ENCODE assay signal across 15 cellular contexts in the genomic region with DNA sequence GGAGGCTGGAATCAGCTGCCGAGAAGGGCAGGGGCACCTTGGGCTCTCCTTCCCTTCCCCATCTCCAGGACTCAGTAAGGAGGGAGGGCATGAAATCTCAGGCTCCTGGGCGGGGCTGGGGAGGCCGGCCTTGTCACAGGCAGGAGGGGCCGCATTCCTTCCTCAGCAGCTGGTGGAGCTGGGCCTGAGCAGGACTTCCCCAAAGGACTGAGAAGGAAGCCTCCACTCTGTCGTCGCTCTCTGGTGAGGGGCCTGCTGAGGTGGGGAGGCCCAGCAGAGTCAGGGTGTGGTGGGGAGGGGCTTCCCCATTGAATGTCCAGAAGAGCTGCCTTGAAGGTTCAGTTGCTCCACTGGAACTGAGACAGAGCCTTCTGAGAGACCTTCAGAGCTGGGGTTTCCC. TPM values are rescaled to one million over a fixed set of nuclear protein-coding genes. Genes with fewer than 3 reads are reported as not detected.
DNase-seq lines count a peak whose midpoint lies in the region; ATAC-seq and TF ChIP-seq lines count a peak whose summit lies in the region.
"Had no signal": no experiment of that assay in that cellular context is flagged by ENCODE, and none has a peak within 500 bp of the region (broad histone marks: within the 10 kb centered on the region; RNA-seq: fewer than 3 reads in every experiment).

No MANE protein-coding gene starts in this region.

- H2AFZ ChIP-seq in GM23338: peak overlapping the region; percentile 85

- H3K9me3 Mint-ChIP-seq in GM23338 (no peaks in the 10 kb centered on the region), endothelial cell (ENCODE audit: unreplicated experiment) (no peaks in the 10 kb centered on the region), mesothelial cell of epicardium (no peaks in the 10 kb centered on the region)
- H3K9me3 Mint-ChIP-seq: activated CD4-positive, alpha-beta memory T cell treated with anti-CD3 and anti-CD28 coated beads, Interleukin-2, amount 10 ng/mL, durations not matched to agents 7 days and 5 days had no signal

- H3K36me3 ChIP-seq in GM23338 (ENCODE audit: insufficient read depth): no peaks in the 10 kb centered on the region
- H3K36me3 ChIP-seq: SJSA1 had no signal

- peaks cover 15% of the 10 kb centered on the region for H3K4me1 Mint-ChIP-seq in GM23338
- H3K4me1 Mint-ChIP-seq in endothelial cell (ENCODE audit: unreplicated experiment): peaks cover 8% of the 10 kb centered on the region
- H3K4me1 Mint-ChIP-seq in mesothelial cell of epicardium: peaks cover 14% of the 10 kb centered on the region
- H3K4me1 Mint-ChIP-seq: activated CD4-positive, alpha-beta memory T cell treated with anti-CD3 and anti-CD28 coated beads, Interleukin-2, amount 10 ng/mL, durations not matched to agents 7 days and 5 days had no signal

- peak; percentile 81 for DNase-seq in AG08395 (ENCODE audit: low spot score)
- DNase-seq in GM23338 (ENCODE audit: low spot score): peak; percentile 63
- peak; percentile 18 for DNase-seq in endothelial cell (ENCODE audit: low spot score)
- peak in 1 of 2 experiments; percentile 54 for DNase-seq in mesothelial cell of epicardium (ENCODE audit: low spot score in 2 of 2, unreplicated experiment in 2 of 2)
- no peak for DNase-seq in H4 (ENCODE audit: low spot score)
- no peak for DNase-seq in germinal center (ENCODE audit: low spot score)
- DNase-seq: ACHN; activated CD4-positive, alpha-beta memory T cell treated with anti-CD3 and anti-CD28 coated beads, Interleukin-2, amount 10 ng/mL, durations not matched to agents 7 days and 5 days; NCI-H2029; stimulated activated CD4-positive, alpha-beta T cell treated with anti-CD3 and anti-CD28 coated beads, Interleukin-4, amount 100 ng/mL, for 1 hour had no signal

- H3K79me2 ChIP-seq in GM23338 (replicated peaks; ENCODE audit: insufficient read depth): no peaks in the 10 kb centered on the region

- no peaks in the 10 kb centered on the region for H3F3A ChIP-seq in GM23338 (replicated peaks; ENCODE audit: low read depth)

- no peak overlapping the region for H3K27ac ChIP-seq in GM23338 (ENCODE audit: low read depth)
- H3K27ac ChIP-seq: SJSA1 had no signal

- no peaks in the 10 kb centered on the region for H3K4me1 ChIP-seq in GM23338 (ENCODE audit: insufficient read depth)
- H3K4me1 ChIP-seq: SJSA1 had no signal

- no peak for TF ChIP-seq CTCF in GM23338 (conservative IDR thresholded peaks at IDR 0.05; ENCODE audit: low read depth in 2 of 2)
- TF ChIP-seq CTCF in endothelial cell (IDR thresholded peaks at IDR 0.05; ENCODE audit: unreplicated experiment): no peak
- TF ChIP-seq CTCF in mesothelial cell of epicardium (IDR thresholded peaks at IDR 0.05; ENCODE audit: unreplicated experiment): no peak

- no peak overlapping the region; the same call in 1 of the 2 replicates for H3K27ac Mint-ChIP-seq in GM23338
- no peak overlapping the region for H3K27ac Mint-ChIP-seq in endothelial cell (ENCODE audit: unreplicated experiment)
- H3K27ac Mint-ChIP-seq in mesothelial cell of epicardium: peak overlapping the region; percentile 66
- H3K27ac Mint-ChIP-seq: activated CD4-positive, alpha-beta memory T cell treated with anti-CD3 and anti-CD28 coated beads, Interleukin-2, amount 10 ng/mL, durations not matched to agents 7 days and 5 days had no signal

- H3K36me3 Mint-ChIP-seq in GM23338 (ENCODE audit: low read depth) (no peaks in the 10 kb centered on the region), endothelial cell (ENCODE audit: low read depth, unreplicated experiment) (no peaks in the 10 kb centered on the region), mesothelial cell of epicardium (no peaks in the 10 kb centered on the region)

- no peaks in the 10 kb centered on the region; the same call in 1 of the 2 replicates for H3K9me2 ChIP-seq in GM23338 (ENCODE audit: insufficient read depth)

- H3K27me3 Mint-ChIP-seq in GM23338 (ENCODE audit: insufficient read depth, low read depth, poor library complexity) (peaks cover 7% of the 10 kb centered on the region), endothelial cell (ENCODE audit: unreplicated experiment) (no peaks in the 10 kb centered on the region), mesothelial cell of epicardium (ENCODE audit: low read depth) (peaks cover 3% of the 10 kb centered on the region)

- no peaks in the 10 kb centered on the region for H4K20me1 ChIP-seq in GM23338 (replicated peaks; ENCODE audit: insufficient read depth)

- no peaks in the 10 kb centered on the region for H3K27me3 ChIP-seq in GM23338 (ENCODE audit: insufficient read depth)

- H3K4me3 Mint-ChIP-seq in GM23338 (no peak overlapping the region), endothelial cell (ENCODE audit: unreplicated experiment) (no peak overlapping the region), mesothelial cell of epicardium (no peak overlapping the region)
- H3K4me3 Mint-ChIP-seq: activated CD4-positive, alpha-beta memory T cell treated with anti-CD3 and anti-CD28 coated beads, Interleukin-2, amount 10 ng/mL, durations not matched to agents 7 days and 5 days had no signal

- peak; percentile 93 for ATAC-seq in GM23338
- no peak for ATAC-seq in HG02938 (IDR thresholded peaks at IDR 0.05; ENCODE audit: unreplicated experiment)
- ATAC-seq in GM18870 (IDR thresholded peaks at IDR 0.05; ENCODE audit: unreplicated experiment): no peak

- no peak overlapping the region for H3K4me3 ChIP-seq in GM23338
- H3K4me3 ChIP-seq: SJSA1 had no signal

- peak overlapping the region; percentile 36 for H3K4me2 ChIP-seq in GM23338

TF ChIP-seq in GM23338, 12 proteins besides CTCF, POLR2A, EP300 and RAD21:
- TF ChIP-seq EZH2phosphoT487 (IDR thresholded peaks at IDR 0.05; ENCODE audit: unreplicated experiment): no peak
- TF ChIP-seq, protein P1, sequence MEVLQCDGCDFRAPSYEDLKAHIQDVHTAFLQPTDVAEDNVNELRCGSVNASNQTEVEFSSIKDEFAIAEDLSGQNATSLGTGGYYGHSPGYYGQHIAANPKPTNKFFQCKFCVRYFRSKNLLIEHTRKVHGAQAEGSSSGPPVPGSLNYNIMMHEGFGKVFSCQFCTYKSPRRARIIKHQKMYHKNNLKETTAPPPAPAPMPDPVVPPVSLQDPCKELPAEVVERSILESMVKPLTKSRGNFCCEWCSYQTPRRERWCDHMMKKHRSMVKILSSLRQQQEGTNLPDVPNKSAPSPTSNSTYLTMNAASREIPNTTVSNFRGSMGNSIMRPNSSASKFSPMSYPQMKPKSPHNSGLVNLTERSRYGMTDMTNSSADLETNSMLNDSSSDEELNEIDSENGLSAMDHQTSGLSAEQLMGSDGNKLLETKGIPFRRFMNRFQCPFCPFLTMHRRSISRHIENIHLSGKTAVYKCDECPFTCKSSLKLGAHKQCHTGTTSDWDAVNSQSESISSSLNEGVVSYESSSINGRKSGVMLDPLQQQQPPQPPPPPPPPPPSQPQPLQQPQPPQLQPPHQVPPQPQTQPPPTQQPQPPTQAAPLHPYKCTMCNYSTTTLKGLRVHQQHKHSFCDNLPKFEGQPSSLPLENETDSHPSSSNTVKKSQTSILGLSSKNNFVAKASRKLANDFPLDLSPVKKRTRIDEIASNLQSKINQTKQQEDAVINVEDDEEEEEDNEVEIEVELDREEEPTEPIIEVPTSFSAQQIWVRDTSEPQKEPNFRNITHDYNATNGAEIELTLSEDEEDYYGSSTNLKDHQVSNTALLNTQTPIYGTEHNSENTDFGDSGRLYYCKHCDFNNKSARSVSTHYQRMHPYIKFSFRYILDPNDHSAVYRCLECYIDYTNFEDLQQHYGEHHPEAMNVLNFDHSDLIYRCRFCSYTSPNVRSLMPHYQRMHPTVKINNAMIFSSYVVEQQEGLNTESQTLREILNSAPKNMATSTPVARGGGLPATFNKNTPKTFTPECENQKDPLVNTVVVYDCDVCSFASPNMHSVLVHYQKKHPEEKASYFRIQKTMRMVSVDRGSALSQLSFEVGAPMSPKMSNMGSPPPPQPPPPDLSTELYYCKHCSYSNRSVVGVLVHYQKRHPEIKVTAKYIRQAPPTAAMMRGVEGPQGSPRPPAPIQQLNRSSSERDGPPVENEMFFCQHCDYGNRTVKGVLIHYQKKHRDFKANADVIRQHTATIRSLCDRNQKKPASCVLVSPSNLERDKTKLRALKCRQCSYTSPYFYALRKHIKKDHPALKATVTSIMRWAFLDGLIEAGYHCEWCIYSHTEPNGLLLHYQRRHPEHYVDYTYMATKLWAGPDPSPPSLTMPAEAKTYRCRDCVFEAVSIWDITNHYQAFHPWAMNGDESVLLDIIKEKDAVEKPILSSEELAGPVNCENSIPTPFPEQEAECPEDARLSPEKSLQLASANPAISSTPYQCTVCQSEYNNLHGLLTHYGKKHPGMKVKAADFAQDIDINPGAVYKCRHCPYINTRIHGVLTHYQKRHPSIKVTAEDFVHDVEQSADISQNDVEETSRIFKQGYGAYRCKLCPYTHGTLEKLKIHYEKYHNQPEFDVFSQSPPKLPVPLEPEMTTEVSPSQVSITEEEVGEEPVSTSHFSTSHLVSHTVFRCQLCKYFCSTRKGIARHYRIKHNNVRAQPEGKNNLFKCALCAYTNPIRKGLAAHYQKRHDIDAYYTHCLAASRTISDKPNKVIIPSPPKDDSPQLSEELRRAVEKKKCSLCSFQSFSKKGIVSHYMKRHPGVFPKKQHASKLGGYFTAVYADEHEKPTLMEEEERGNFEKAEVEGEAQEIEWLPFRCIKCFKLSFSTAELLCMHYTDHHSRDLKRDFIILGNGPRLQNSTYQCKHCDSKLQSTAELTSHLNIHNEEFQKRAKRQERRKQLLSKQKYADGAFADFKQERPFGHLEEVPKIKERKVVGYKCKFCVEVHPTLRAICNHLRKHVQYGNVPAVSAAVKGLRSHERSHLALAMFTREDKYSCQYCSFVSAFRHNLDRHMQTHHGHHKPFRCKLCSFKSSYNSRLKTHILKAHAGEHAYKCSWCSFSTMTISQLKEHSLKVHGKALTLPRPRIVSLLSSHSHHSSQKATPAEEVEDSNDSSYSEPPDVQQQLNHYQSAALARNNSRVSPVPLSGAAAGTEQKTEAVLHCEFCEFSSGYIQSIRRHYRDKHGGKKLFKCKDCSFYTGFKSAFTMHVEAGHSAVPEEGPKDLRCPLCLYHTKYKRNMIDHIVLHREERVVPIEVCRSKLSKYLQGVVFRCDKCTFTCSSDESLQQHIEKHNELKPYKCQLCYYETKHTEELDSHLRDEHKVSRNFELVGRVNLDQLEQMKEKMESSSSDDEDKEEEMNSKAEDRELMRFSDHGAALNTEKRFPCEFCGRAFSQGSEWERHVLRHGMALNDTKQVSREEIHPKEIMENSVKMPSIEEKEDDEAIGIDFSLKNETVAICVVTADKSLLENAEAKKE (CRISPR knock-in tag; IDR thresholded peaks at IDR 0.05): peak; percentile 49

RNA-seq across cellular contexts. Expression of a gene that starts 10.9 kb away (rescaled TPM):
- not detected in 2 replicates for total RNA-seq in GM23338 (2014; rRNA removed; shearing (Covaris generic))
- not detected in 2 replicates for polyA plus RNA-seq in GM23338 (2016; fragmentation: Nextera tagmentation; extraction: Ambion mirVana)
- total RNA-seq in endothelial cell (ENCODE audit: unreplicated experiment) (not detected), mesothelial cell of epicardium (not detected in 3 replicates)
- not detected in 2 replicates for total RNA-seq in H4 (2014; rRNA removed; shearing (Covaris generic))
- total RNA-seq: activated CD4-positive, alpha-beta memory T cell treated with anti-CD3 and anti-CD28 coated beads, Interleukin-2, amount 10 ng/mL, durations not matched to agents 7 days and 5 days; astrocyte; SJSA1; urinary bladder had no signal
- polyA plus RNA-seq: urinary bladder had no signal

RNA-seq across cellular contexts. Expression of a gene that starts 57.1 kb away (rescaled TPM):
- not detected in 2 replicates for total RNA-seq in GM23338 (2014; rRNA removed; shearing (Covaris generic))
- polyA plus RNA-seq in GM23338 (2016; fragmentation: Nextera tagmentation; extraction: Ambion mirVana): not detected in 2 replicates
- total RNA-seq in endothelial cell (ENCODE audit: unreplicated experiment) (not detected), mesothelial cell of epicardium (0.69 to 1.3 TPM (median 0.95 TPM) in 3 replicates)
- not detected in 2 replicates for total RNA-seq in H4 (2014; rRNA removed; shearing (Covaris generic))
- total RNA-seq: activated CD4-positive, alpha-beta memory T cell treated with anti-CD3 and anti-CD28 coated beads, Interleukin-2, amount 10 ng/mL, durations not matched to agents 7 days and 5 days; astrocyte; SJSA1; urinary bladder had no signal

Comparison
In these comparisons a context has a peak if more than half of its experiments do, and no peak if none do; other contexts are left out.
1. DNase-seq: peak in AG08395 (single experiment), GM23338 (single experiment) and endothelial cell (single experiment); none in H4 (single experiment) and germinal center (single experiment).